In the genomic region with DNA sequence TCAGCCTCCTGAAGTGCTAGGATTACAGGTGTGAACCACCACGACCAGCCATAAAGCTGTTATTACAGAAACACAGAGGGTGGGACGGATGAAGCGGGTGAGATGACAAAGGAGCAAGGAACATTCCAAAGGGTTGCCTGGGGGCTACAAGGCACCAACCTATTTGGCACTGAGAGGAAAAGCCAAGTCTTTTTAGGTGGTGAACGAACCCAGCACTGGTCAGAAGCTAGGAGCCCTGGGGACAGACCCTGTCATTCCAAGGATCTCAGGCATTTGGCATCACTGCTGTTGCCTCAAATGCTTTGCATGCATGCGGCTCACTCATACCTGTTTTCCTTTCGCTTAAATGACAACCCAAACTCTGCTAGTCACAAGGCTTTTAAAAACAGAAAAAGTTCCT, we compare ENCODE assay signal across 10 cellular contexts. TPM values are rescaled to one million over a fixed set of nuclear protein-coding genes. Genes with fewer than 3 reads are reported as not detected.
"Had no signal": no experiment of that assay in that cellular context is flagged by ENCODE, and none has a peak within 500 bp of the region (broad histone marks: within the 10 kb centered on the region; RNA-seq: fewer than 3 reads in every experiment).

No MANE protein-coding gene starts in this region.

- H3K9me3 ChIP-seq: HAP-1 had no signal

- ATAC-seq: HCT116, HepG2 had no signal

- H3K4me1 ChIP-seq: HAP-1 had no signal

- H3K36me3 ChIP-seq: HAP-1 had no signal

- H3K9ac ChIP-seq: GM23248, KMS-11 had no signal

- H3K27ac ChIP-seq: GM23248, HL-60, KMS-11 had no signal

- DNase-seq: GM23248, GOT3, H7, KBM-7 had no signal

- H3K4me2 ChIP-seq: KMS-11 had no signal

- H2AFZ ChIP-seq: GM23248 had no signal

- H3K4me3 ChIP-seq: GM23248, HAP-1 had no signal

RNA-seq across cellular contexts. Expression of gene MAP7D2, which starts 4.7 kb away (rescaled TPM):
- total RNA-seq: HT1080 had no signal
